ENCODE assay signal across 16 cellular contexts in genomic region chr13:30313307-30313706, GRCh38. TPM values are rescaled to one million over a fixed set of nuclear protein-coding genes. Genes with fewer than 3 reads are reported as not detected.
DNase-seq lines count a peak whose midpoint lies in the region; ATAC-seq, FAIRE-seq and TF ChIP-seq lines count a peak whose summit lies in the region.
"Had no signal": no experiment of that assay in that cellular context is flagged by ENCODE, and none has a peak within 500 bp of the region (broad histone marks: within the 10 kb centered on the region; RNA-seq: fewer than 3 reads in every experiment).

No MANE protein-coding gene starts in this region.

- no peaks in the 10 kb centered on the region for H3K36me3 ChIP-seq in adipocyte (ENCODE audit: control insufficient read depth, insufficient read depth, low read length, severe bottlenecking)
- no peaks in the 10 kb centered on the region for H3K36me3 ChIP-seq in kidney (ENCODE audit: control insufficient read depth in 1 of 2, insufficient read depth in 2 of 2, low read length in 2 of 2)
- H3K36me3 ChIP-seq: Peyer's patch, uterus had no signal

- intact Hi-C loops in kidney (cut with DNase I) = no loop called here

- FAIRE-seq in kidney (lab: Jason Lieb, UNC) = no peak

- ATAC-seq in GM19463 (IDR thresholded peaks at IDR 0.05; ENCODE audit: unreplicated experiment) (peak; percentile 57), memory B cell (ENCODE audit: low read depth) (peak; percentile 73), GM18505 (IDR thresholded peaks at IDR 0.05; ENCODE audit: unreplicated experiment) (no peak)

- no peaks in the 10 kb centered on the region for H3K9me3 Mint-ChIP-seq in memory B cell

- TF ChIP-seq CTCF in kidney (IDR thresholded peaks at IDR 0.05; ENCODE audit: borderline replicate concordance, extremely low read depth, insufficient read depth) = no peak

- peaks cover 2% of the 10 kb centered on the region for H3K36me3 Mint-ChIP-seq in memory B cell

- DNase-seq in Ammon's horn (ENCODE audit: low spot score) (peak; percentile 20), adipocyte (ENCODE audit: low read depth) (peak; percentile 21), memory B cell (ENCODE audit: low spot score in 2 of 2) (no peak), kidney (no peak), T-helper 9 cell (no peak)
- DNase-seq in stimulated activated CD4-positive, alpha-beta T cell treated with anti-CD3 and anti-CD28 coated beads, Interleukin-4, amount 100 ng/mL, for 4 hours = no peak
- DNase-seq: activated CD4-positive, alpha-beta T cell treated with anti-CD3 and anti-CD28 coated beads, Interleukin-2, amount 50 U/mL, for 1 hour; activated naive CD4-positive, alpha-beta T cell treated with Interleukin-2 at 50 U/mL for 16 hours; cortex of kidney; NCI-H1048; NCI-H774; retina; uterus had no signal

- no peaks in the 10 kb centered on the region for H3K27me3 ChIP-seq in adipocyte (replicated peaks; ENCODE audit: control insufficient read depth, insufficient read depth, low read length)
- H3K27me3 ChIP-seq: Peyer's patch, uterus had no signal

- H3K9ac ChIP-seq in adipocyte (ENCODE audit: low read length) = no peak overlapping the region
- no peak overlapping the region for H3K9ac ChIP-seq in kidney (ENCODE audit: low read length in 2 of 2)

- H3K9me3 ChIP-seq in adipocyte (ENCODE audit: control insufficient read depth, low read length) (no peaks in the 10 kb centered on the region), kidney (ENCODE audit: control insufficient read depth in 1 of 2, low read length in 2 of 2) (no peaks in the 10 kb centered on the region)
- H3K9me3 ChIP-seq: Peyer's patch, uterus had no signal

- no peak overlapping the region for H3K4me3 Mint-ChIP-seq in memory B cell

- H3K4me1 Mint-ChIP-seq in memory B cell = peaks cover 21% of the 10 kb centered on the region

- TF ChIP-seq POLR2A in GM18505 (IDR thresholded peaks at IDR 0.05; ENCODE audit: borderline replicate concordance, extremely low read depth, insufficient read depth, insufficient read length) = no peak

- H3K4me1 ChIP-seq in adipocyte (ENCODE audit: control insufficient read depth, insufficient read depth, low read length) (peaks cover 28% of the 10 kb centered on the region), kidney (ENCODE audit: control insufficient read depth in 1 of 2, insufficient read depth in 1 of 2, low read depth in 1 of 2, low read length in 2 of 2) (no peaks in the 10 kb centered on the region)
- H3K4me1 ChIP-seq: Peyer's patch had no signal

- no peak overlapping the region for H3K27ac ChIP-seq in kidney (ENCODE audit: low read depth in 2 of 2, low read length in 2 of 2)
- H3K27ac ChIP-seq: Peyer's patch, uterus had no signal

- no peak overlapping the region for H3K27ac Mint-ChIP-seq in memory B cell

- H3K27me3 Mint-ChIP-seq in memory B cell = no peaks in the 10 kb centered on the region

- H3K4me3 ChIP-seq in adipocyte (ENCODE audit: low read length) = no peak overlapping the region
- no peak overlapping the region for H3K4me3 ChIP-seq in kidney (ENCODE audit: low read length in 2 of 2)
- H3K4me3 ChIP-seq: Peyer's patch, uterus had no signal

RNA-seq across cellular contexts. Expression of gene KATNAL1, which starts 6.0 kb away (rescaled TPM):
- total RNA-seq in kidney = 21.8 TPM
- 2.5 TPM for polyA plus RNA-seq in kidney (ENCODE audit: insufficient read depth, low read depth, low replicate concordance)

Comparison
In these comparisons a context has a peak if more than half of its experiments do, and no peak if none do; other contexts are left out.
1. DNase-seq: peak in Ammon's horn (single experiment) and adipocyte (single experiment); none in memory B cell (0 of 2), stimulated activated CD4-positive, alpha-beta T cell treated with anti-CD3 and anti-CD28 coated beads, Interleukin-4, amount 100 ng/mL, for 4 hours (0 of 2), kidney (single experiment) and T-helper 9 cell (single experiment).